In genomic region chr7:105678811-105679495, GRCh38 we compare ENCODE assay signal across 7 cellular contexts.
A peak's percentile ranks its signal among the peaks of the same experiment; 100 is the strongest.
DNase-seq lines count a peak whose midpoint lies in the region; ATAC-seq lines count a peak whose summit lies in the region.

No MANE protein-coding gene starts in this region.

- H3K27me3 ChIP-seq in rectal smooth muscle tissue (ENCODE audit: control insufficient read depth, insufficient read depth, low read length), result no peaks in the 10 kb centered on the region

- no peaks in the 10 kb centered on the region for H3K27me3 Mint-ChIP-seq in activated T-cell treated with anti-CD3 and anti-CD28 coated beads, Interleukin-2, amount 50 U/mL, for 72 hours (ENCODE audit: low read depth)

- H3K27ac Mint-ChIP-seq in activated T-cell treated with anti-CD3 and anti-CD28 coated beads, Interleukin-2, amount 50 U/mL, for 72 hours, result peak overlapping the region; percentile 91

- H3K9ac ChIP-seq in rectal smooth muscle tissue (ENCODE audit: low read length), result no peak overlapping the region

- no peaks in the 10 kb centered on the region for H3K9me3 Mint-ChIP-seq in activated T-cell treated with anti-CD3 and anti-CD28 coated beads, Interleukin-2, amount 50 U/mL, for 72 hours

- peak overlapping the region; percentile 56 for H3K4me3 ChIP-seq in rectal smooth muscle tissue (ENCODE audit: low read length)

- H3K4me1 Mint-ChIP-seq in activated T-cell treated with anti-CD3 and anti-CD28 coated beads, Interleukin-2, amount 50 U/mL, for 72 hours (ENCODE audit: low read depth), result peaks cover 57% of the 10 kb centered on the region

- H3K36me3 Mint-ChIP-seq in activated T-cell treated with anti-CD3 and anti-CD28 coated beads, Interleukin-2, amount 50 U/mL, for 72 hours (ENCODE audit: insufficient read depth in 2 of 2), result no peaks in the 10 kb centered on the region

- no peak overlapping the region for H3K27ac ChIP-seq in rectal smooth muscle tissue (ENCODE audit: low read depth, low read length)

- H3K4me3 Mint-ChIP-seq in activated T-cell treated with anti-CD3 and anti-CD28 coated beads, Interleukin-2, amount 50 U/mL, for 72 hours, result peak overlapping the region; percentile 79 to 80

- ATAC-seq in GM18870 (IDR thresholded peaks at IDR 0.05; ENCODE audit: unreplicated experiment) (peak; percentile 38), HG03354 (IDR thresholded peaks at IDR 0.05; ENCODE audit: poor library complexity, severe bottlenecking, unreplicated experiment) (peak; percentile 53), Right ventricle myocardium superior (ENCODE audit: poor library complexity) (peak; percentile 77), HG03139 (IDR thresholded peaks at IDR 0.05; ENCODE audit: unreplicated experiment) (no peak)
- ATAC-seq in activated T-cell treated with anti-CD3 and anti-CD28 coated beads, Interleukin-2, amount 50 U/mL, for 72 hours (replicated peaks in 1 of 2), result peak; percentile 10 to 18

- no peaks in the 10 kb centered on the region for H3K36me3 ChIP-seq in rectal smooth muscle tissue (ENCODE audit: control insufficient read depth, insufficient read depth, low read length)

- DNase-seq in activated T-cell treated with anti-CD3 and anti-CD28 coated beads, Interleukin-2, amount 50 U/mL, for 72 hours, result peak; percentile 28 to 37
- DNase-seq in Right ventricle myocardium superior (peak; percentile 87), NCI-H345 (lab: John Stamatoyannopoulos, UW) (no peak)

- intact Hi-C loops in Right ventricle myocardium superior (cut with DNase I), result no loop called here

- H3K4me1 ChIP-seq in rectal smooth muscle tissue (ENCODE audit: control insufficient read depth, insufficient read depth, low read length), result peaks cover 3% of the 10 kb centered on the region
